8 cellular contexts compared by ENCODE assay signal in the genomic region with DNA sequence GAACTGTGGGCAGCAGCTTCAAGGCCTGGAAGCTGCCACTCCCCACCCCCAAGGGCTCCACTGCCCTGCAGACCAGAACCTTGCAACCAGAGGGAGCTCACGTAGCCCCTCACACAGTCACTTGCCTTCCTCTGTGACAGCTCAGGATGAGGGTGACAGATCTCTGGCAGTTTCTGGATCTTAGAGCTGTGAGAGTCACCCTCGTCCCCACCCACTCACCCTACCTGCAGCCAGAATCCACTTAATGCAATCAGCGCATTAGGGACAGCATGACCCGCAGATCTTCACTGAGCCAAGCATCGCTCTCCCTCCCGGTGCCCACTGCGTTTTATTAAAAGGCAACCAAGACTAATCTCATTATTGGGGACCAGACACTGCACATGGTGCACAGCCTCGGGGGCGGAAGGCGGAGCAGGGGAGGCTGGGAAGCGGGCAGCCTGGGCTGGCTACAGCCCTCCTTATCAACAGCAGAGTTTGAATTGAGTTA. TPM values are rescaled to one million over a fixed set of nuclear protein-coding genes. Genes with fewer than 3 reads are reported as not detected.
A peak's percentile ranks its signal among the peaks of the same experiment; 100 is the strongest.
DNase-seq lines count a peak whose midpoint lies in the region; ATAC-seq and TF ChIP-seq lines count a peak whose summit lies in the region.

No MANE protein-coding gene starts in this region.

- H3K9me3 ChIP-seq in BE2C, result no peaks in the 10 kb centered on the region
- no peaks in the 10 kb centered on the region for H3K9me3 ChIP-seq in T-helper 17 cell (ENCODE audit: control insufficient read depth, low read length, poor library complexity, severe bottlenecking)

- DNase-seq in BE2C, result peak; percentile 97
- no peak for DNase-seq in T-helper 17 cell
- no peak for DNase-seq in left ventricle myocardium superior
- no peak for DNase-seq in hepatic stellate cell (ENCODE audit: low spot score)
- DNase-seq in glomerular visceral epithelial cell (ENCODE audit: extremely low spot score), result no peak
- DNase-seq in cerebellum (ENCODE audit: low spot score), result no peak

- H3K27me3 Mint-ChIP-seq in T-helper 17 cell, result no peaks in the 10 kb centered on the region

- intact Hi-C loops in left ventricle myocardium superior (cut with micrococcal nuclease), result no loop called here

- H3K36me3 ChIP-seq in BE2C, result no peaks in the 10 kb centered on the region

- peaks cover 41% of the 10 kb centered on the region for H3K4me1 Mint-ChIP-seq in T-helper 17 cell

- no peak overlapping the region for H3K4me3 ChIP-seq in BE2C (ENCODE audit: low read depth, low read length)

- H3K27ac Mint-ChIP-seq in T-helper 17 cell, result peak overlapping the region; percentile 97

- no peak overlapping the region for H3K4me3 Mint-ChIP-seq in T-helper 17 cell

- peaks cover 38% of the 10 kb centered on the region for H3K4me1 ChIP-seq in BE2C

- no peak for ATAC-seq in T-helper 17 cell
- ATAC-seq in left ventricle myocardium superior, result peak; percentile 44
- ATAC-seq in HG02970 (IDR thresholded peaks at IDR 0.05; ENCODE audit: low FRiP score, unreplicated experiment), result no peak

- H3K36me3 Mint-ChIP-seq in T-helper 17 cell (ENCODE audit: low read depth), result no peaks in the 10 kb centered on the region

- TF ChIP-seq CTCF in BE2C (IDR thresholded peaks at IDR 0.05; ENCODE audit: low read depth, low read length) (peak; percentile 79), GM12874 (IDR thresholded peaks at IDR 0.05; ENCODE audit: insufficient read depth, low read depth, low read length) (peak; percentile 21; the same call in 1 of the 2 replicates)

- no peaks in the 10 kb centered on the region for H3K27me3 ChIP-seq in BE2C

RNA-seq across cellular contexts. Expression of gene CYB561, which starts 3.5 kb away (rescaled TPM):
- 212 TPM for polyA plus RNA-seq in BE2C (2012; ENCODE audit: insufficient read depth, insufficient read length, low read depth)
- total RNA-seq in T-helper 17 cell, result 10 to 100 TPM; 50.8 to 69.9 TPM
- total RNA-seq in left ventricle myocardium superior, result 14.7 TPM
- total RNA-seq in cerebellum, result 19.0 TPM

RNA-seq across cellular contexts. Expression of gene ACE, which starts 34.3 kb away (rescaled TPM):
- 138 TPM for polyA plus RNA-seq in BE2C (2012; ENCODE audit: insufficient read depth, insufficient read length, low read depth)
- total RNA-seq in T-helper 17 cell (10 to 100 TPM; 11.6 to 21.5 TPM), left ventricle myocardium superior (5.6 TPM), cerebellum (7.3 TPM)
